In genomic region chr15:50797926-50798325, GRCh38 we compare ENCODE assay signal across 21 cellular contexts. TPM values are rescaled to one million over a fixed set of nuclear protein-coding genes. Genes with fewer than 3 reads are reported as not detected.
DNase-seq lines count a peak whose midpoint lies in the region; ATAC-seq and TF ChIP-seq lines count a peak whose summit lies in the region.
"Had no signal": no experiment of that assay in that cellular context is flagged by ENCODE, and none has a peak within 500 bp of the region (broad histone marks: within the 10 kb centered on the region; RNA-seq: fewer than 3 reads in every experiment).

No MANE protein-coding gene starts in this region.

- DNase-seq in NCI-H1417 (lab: John Stamatoyannopoulos, UW) (peak in 2 of 3 experiments; percentile 0 to 57), NCI-H1417 treated with DMSO at 0.1 percent for 48 hours (lab: John Stamatoyannopoulos, UW) (no peak), mammary epithelial cell (peak; percentile 77), mucosa of descending colon (peak in 1 of 3 donors; percentile 45)
- no peak for DNase-seq in activated effector memory CD4-positive, alpha-beta T cell treated with Interleukin-2 at 50 U/mL for 16 hours
- no peak for DNase-seq in activated CD4-positive, alpha-beta T cell treated with anti-CD3 and anti-CD28 coated beads for 48 hours
- DNase-seq: 8988T; activated CD8-positive, alpha-beta memory T cell treated with anti-CD3 and anti-CD28 coated beads for 24 hours; activated naive CD8-positive, alpha-beta T cell treated with anti-CD3 and anti-CD28 coated beads, Interleukin-2, amount 50 U/mL, for 24 hours; erythroblast; left ventricle myocardium superior; NCI-H1930; NCI-H524; SJCRH30; stimulated activated CD4-positive, alpha-beta T cell treated with anti-CD3 and anti-CD28 coated beads, Interleukin-2, amount 100 ng/mL, for 48 hours had no signal

- H4K20me1 ChIP-seq in mammary epithelial cell (ENCODE audit: insufficient read depth, low read length) = no peaks in the 10 kb centered on the region

- no peaks in the 10 kb centered on the region for H3K27me3 ChIP-seq in mammary epithelial cell (ENCODE audit: insufficient read depth, low read length)
- H3K27me3 ChIP-seq: BE2C, breast epithelium, MG63, SJCRH30 had no signal

- CTCF ChIA-PET in mammary epithelial cell (lab: Charles Lee; ENCODE audit: low non-redundant PET) = interaction anchor here (0.6 kb wide), 1 partner anchor 122 kb away, joined by 5 read pairs; no protein-coding TSS in a partner anchor

- 0% methylated on average over 1 of the region's 1 CpG for WGBS in mammary epithelial cell (ENCODE audit: low coverage, missing lambda C conversion rate)

- no peak overlapping the region for H3K27ac ChIP-seq in mammary epithelial cell (ENCODE audit: insufficient read depth, low read depth, low read length)
- H3K27ac ChIP-seq: SJCRH30 had no signal

- H3K9me3 ChIP-seq in mammary epithelial cell (replicated peaks; ENCODE audit: insufficient read depth, low read length) (no peaks in the 10 kb centered on the region), mucosa of descending colon (no peaks in the 10 kb centered on the region)
- H3K9me3 ChIP-seq: BE2C, breast epithelium, MG63, SJCRH30 had no signal

- no peak overlapping the region for H3K9ac ChIP-seq in mammary epithelial cell (ENCODE audit: insufficient read depth, low read length)

- intact Hi-C loops in mammary epithelial cell (cut with micrococcal nuclease) = no loop called here
- intact Hi-C loops in mucosa of descending colon (cut with DNase I, micrococcal nuclease) = no loop called here

- H3K36me3 ChIP-seq in mammary epithelial cell (ENCODE audit: insufficient read depth, low read length) = no peaks in the 10 kb centered on the region
- no peaks in the 10 kb centered on the region for H3K36me3 ChIP-seq in mucosa of descending colon (ENCODE audit: low read depth)
- H3K36me3 ChIP-seq: BE2C, breast epithelium, MG63, SJCRH30 had no signal

- BruUV-seq in mammary epithelial cell (replicated peaks; lab: Mats Ljungman, UMichigan) = no TSS peak

- no peak for TF ChIP-seq CTCF in mammary epithelial cell (conservative IDR thresholded peaks at IDR 0.05 in 1 of 2, IDR thresholded peaks at IDR 0.05 in 1 of 2; ENCODE audit: extremely low read depth in 1 of 2, insufficient read depth in 1 of 2, low read depth in 1 of 2, low read length in 2 of 2)
- no peak for TF ChIP-seq CTCF in mucosa of descending colon (IDR thresholded peaks at IDR 0.05)

- ATAC-seq in mucosa of descending colon (peak; percentile 33), GM21423 (IDR thresholded peaks at IDR 0.05; ENCODE audit: unreplicated experiment) (no peak), GM18511 (IDR thresholded peaks at IDR 0.05; ENCODE audit: unreplicated experiment) (no peak)
- ATAC-seq: activated naive CD8-positive, alpha-beta T cell treated with anti-CD3 and anti-CD28 coated beads, Interleukin-2, amount 50 U/mL, for 24 hours; left ventricle myocardium superior; WTC11 had no signal

- H3K4me3 ChIP-seq in mammary epithelial cell (replicated peaks in 1 of 3; ENCODE audit: insufficient read depth in 1 of 3, low read depth in 2 of 3, low read length in 3 of 3) (no peak overlapping the region), mucosa of descending colon (no peak overlapping the region)
- H3K4me3 ChIP-seq: breast epithelium, MG63, SJCRH30 had no signal

- no peak overlapping the region for H2AFZ ChIP-seq in mammary epithelial cell (ENCODE audit: low read depth, low read length)

- H3K4me1 ChIP-seq in mammary epithelial cell (ENCODE audit: insufficient read depth, low read length) (peaks cover 14% of the 10 kb centered on the region), mucosa of descending colon (ENCODE audit: low read depth) (peaks cover 28% of the 10 kb centered on the region)
- H3K4me1 ChIP-seq: breast epithelium, SJCRH30 had no signal

- dilution Hi-C loops in mammary epithelial cell (cut with HindIII; ENCODE audit: low sequenced_read_pairs) = no loop called here

- H3K79me2 ChIP-seq in mammary epithelial cell (ENCODE audit: insufficient read depth, low read length) = no peaks in the 10 kb centered on the region

- in situ Hi-C loops in mammary epithelial cell (cut with MboI; ENCODE audit: low sequenced_read_pairs in 2 of 2) = no loop called here

- H3K4me2 ChIP-seq in mammary epithelial cell (ENCODE audit: insufficient read depth, low read depth, low read length) = peak overlapping the region; percentile 63

RNA-seq across cellular contexts. Expression of gene SPPL2A, which starts 32.4 kb away (rescaled TPM):
- total RNA-seq in mammary epithelial cell (100 to 1,000 TPM in 1 of 2 donors, 10 to 100 TPM in 1; 76.8 to 107 TPM), mucosa of descending colon (100 to 1,000 TPM; 167 to 341 (median 287) TPM)
- 32.0 TPM for polyA plus RNA-seq in mammary epithelial cell
- 57.2 TPM for polyA minus RNA-seq in mammary epithelial cell

Comparison
In these comparisons a context has a peak if more than half of its experiments do, and no peak if none do; other contexts are left out.
1. DNase-seq: peak in NCI-H1417 (2 of 3) and mammary epithelial cell (single experiment); none in NCI-H1417 treated with DMSO at 0.1 percent for 48 hours (single experiment), activated effector memory CD4-positive, alpha-beta T cell treated with Interleukin-2 at 50 U/mL for 16 hours (single experiment) and activated CD4-positive, alpha-beta T cell treated with anti-CD3 and anti-CD28 coated beads for 48 hours (single experiment).